In genomic region chr4:5890063-5890727, GRCh38 we compare ENCODE assay signal across 9 cellular contexts. TPM values are rescaled to one million over a fixed set of nuclear protein-coding genes. Genes with fewer than 3 reads are reported as not detected.
DNase-seq lines count a peak whose midpoint lies in the region; ATAC-seq and TF ChIP-seq lines count a peak whose summit lies in the region.
"Had no signal": no experiment of that assay in that cellular context is flagged by ENCODE, and none has a peak within 500 bp of the region (broad histone marks: within the 10 kb centered on the region; RNA-seq: fewer than 3 reads in every experiment).

No MANE protein-coding gene starts in this region.

- H3K4me3 Mint-ChIP-seq in activated naive CD8-positive, alpha-beta T cell treated with anti-CD3 and anti-CD28 coated beads, Interleukin-2, amount 10 ng/mL, durations not matched to agents 7 days and 5 days: no peak overlapping the region
- no peak overlapping the region for H3K4me3 Mint-ChIP-seq in activated naive CD8-positive, alpha-beta T cell treated with anti-CD3 and anti-CD28 coated beads for 36 hours
- no peak overlapping the region for H3K4me3 Mint-ChIP-seq in stimulated activated memory B cell treated with anti-CD40 and anti-IgM and Interleukin-4, amounts not matched to agents 10 μg/mL and 1 μg/mL and 100 μg/mL, for 72 hours

- POLR2A ChIA-PET in activated naive CD8-positive, alpha-beta T cell treated with anti-CD3 and anti-CD28 coated beads, Interleukin-2, amount 10 ng/mL, durations not matched to agents 7 days and 5 days (lab: Charles Lee): no interaction called here

- peaks cover 25% of the 10 kb centered on the region for H3K27me3 ChIP-seq in iPS DF 6.9 (ENCODE audit: control insufficient read depth, insufficient read depth, low read length)
- no peaks in the 10 kb centered on the region for H3K27me3 ChIP-seq in testis

- no CpG with 5 or more reads among the region's 41 CpGs for WGBS in iPS DF 6.9 (ENCODE audit: insufficient coverage, insufficient read length)
- WGBS in testis, 2 donors: 1 to 3% methylated on average over 26 to 41 of the region's 41 CpGs

- no peak for DNase-seq in activated naive CD8-positive, alpha-beta T cell treated with anti-CD3 and anti-CD28 coated beads, Interleukin-2, amount 10 ng/mL, durations not matched to agents 7 days and 5 days
- no peak for DNase-seq in activated naive CD8-positive, alpha-beta T cell treated with anti-CD3 and anti-CD28 coated beads for 36 hours
- DNase-seq in NCI-H82 treated with DMSO at 0.1 percent for 48 hours (lab: John Stamatoyannopoulos, UW; ENCODE audit: unreplicated experiment) (peak; percentile 75), iPS DF 6.9 (ENCODE audit: low read depth, low spot score) (no peak), testis (peak; percentile 27), NCI-H1048 (lab: John Stamatoyannopoulos, UW) (no peak)
- DNase-seq: kidney glomerular epithelial cell had no signal

- peaks cover 2% of the 10 kb centered on the region for H3K4me1 Mint-ChIP-seq in activated naive CD8-positive, alpha-beta T cell treated with anti-CD3 and anti-CD28 coated beads, Interleukin-2, amount 10 ng/mL, durations not matched to agents 7 days and 5 days
- H3K4me1 Mint-ChIP-seq in activated naive CD8-positive, alpha-beta T cell treated with anti-CD3 and anti-CD28 coated beads for 36 hours: peaks cover 4% of the 10 kb centered on the region
- H3K4me1 Mint-ChIP-seq in stimulated activated memory B cell treated with anti-CD40 and anti-IgM and Interleukin-4, amounts not matched to agents 10 μg/mL and 1 μg/mL and 100 μg/mL, for 72 hours: peaks cover 6% of the 10 kb centered on the region

- no peak for TF ChIP-seq POLR2A in testis (IDR thresholded peaks at IDR 0.05)

- H3K9me3 ChIP-seq in iPS DF 6.9 (ENCODE audit: control insufficient read depth, insufficient read depth, low read length) (no peaks in the 10 kb centered on the region), testis (no peaks in the 10 kb centered on the region)

- H3K36me3 ChIP-seq in iPS DF 6.9 (ENCODE audit: control insufficient read depth, insufficient read depth, low read length) (no peaks in the 10 kb centered on the region), testis (ENCODE audit: low read depth, missing control alignments) (no peaks in the 10 kb centered on the region)

- H3K27me3 Mint-ChIP-seq in activated naive CD8-positive, alpha-beta T cell treated with anti-CD3 and anti-CD28 coated beads, Interleukin-2, amount 10 ng/mL, durations not matched to agents 7 days and 5 days: peaks cover 53% of the 10 kb centered on the region
- peaks cover 80% of the 10 kb centered on the region for H3K27me3 Mint-ChIP-seq in activated naive CD8-positive, alpha-beta T cell treated with anti-CD3 and anti-CD28 coated beads for 36 hours
- peaks cover 79% of the 10 kb centered on the region for H3K27me3 Mint-ChIP-seq in stimulated activated memory B cell treated with anti-CD40 and anti-IgM and Interleukin-4, amounts not matched to agents 10 μg/mL and 1 μg/mL and 100 μg/mL, for 72 hours

- no peak for ATAC-seq in activated naive CD8-positive, alpha-beta T cell treated with anti-CD3 and anti-CD28 coated beads, Interleukin-2, amount 10 ng/mL, durations not matched to agents 7 days and 5 days (ENCODE audit: low read depth)
- ATAC-seq in HG03432 (IDR thresholded peaks at IDR 0.05; ENCODE audit: unreplicated experiment): no peak
- no peak for ATAC-seq in stimulated activated memory B cell treated with anti-CD40 and anti-IgM and Interleukin-4, amounts not matched to agents 10 μg/mL and 1 μg/mL and 100 μg/mL, for 72 hours

- H3K36me3 Mint-ChIP-seq in activated naive CD8-positive, alpha-beta T cell treated with anti-CD3 and anti-CD28 coated beads, Interleukin-2, amount 10 ng/mL, durations not matched to agents 7 days and 5 days: peaks cover 1% of the 10 kb centered on the region
- no peaks in the 10 kb centered on the region for H3K36me3 Mint-ChIP-seq in activated naive CD8-positive, alpha-beta T cell treated with anti-CD3 and anti-CD28 coated beads for 36 hours
- H3K36me3 Mint-ChIP-seq in stimulated activated memory B cell treated with anti-CD40 and anti-IgM and Interleukin-4, amounts not matched to agents 10 μg/mL and 1 μg/mL and 100 μg/mL, for 72 hours: peaks cover 5% of the 10 kb centered on the region

- TF ChIP-seq CTCF in testis (IDR thresholded peaks at IDR 0.05): no peak

- H3K4me1 ChIP-seq in iPS DF 6.9 (ENCODE audit: control insufficient read depth, insufficient read depth, low read length): peaks cover 12% of the 10 kb centered on the region
- peaks cover 11% of the 10 kb centered on the region for H3K4me1 ChIP-seq in testis

- peak overlapping the region; percentile 34 for H3K27ac Mint-ChIP-seq in activated naive CD8-positive, alpha-beta T cell treated with anti-CD3 and anti-CD28 coated beads, Interleukin-2, amount 10 ng/mL, durations not matched to agents 7 days and 5 days
- no peak overlapping the region for H3K27ac Mint-ChIP-seq in activated naive CD8-positive, alpha-beta T cell treated with anti-CD3 and anti-CD28 coated beads for 36 hours
- H3K27ac Mint-ChIP-seq in stimulated activated memory B cell treated with anti-CD40 and anti-IgM and Interleukin-4, amounts not matched to agents 10 μg/mL and 1 μg/mL and 100 μg/mL, for 72 hours: no peak overlapping the region

- H3K4me3 ChIP-seq in iPS DF 6.9 (ENCODE audit: low read length): peak overlapping the region; percentile 35; the same call in 1 of the 2 replicates
- no peak overlapping the region for H3K4me3 ChIP-seq in testis

- H3K27ac ChIP-seq in iPS DF 6.9 (ENCODE audit: low read length) (no peak overlapping the region), testis (no peak overlapping the region)

- intact Hi-C loops in testis (cut with DNase I; ENCODE audit: low total_unique reads): no loop called here

- H3K9me3 Mint-ChIP-seq in activated naive CD8-positive, alpha-beta T cell treated with anti-CD3 and anti-CD28 coated beads, Interleukin-2, amount 10 ng/mL, durations not matched to agents 7 days and 5 days: peaks cover 2% of the 10 kb centered on the region
- H3K9me3 Mint-ChIP-seq in activated naive CD8-positive, alpha-beta T cell treated with anti-CD3 and anti-CD28 coated beads for 36 hours: no peaks in the 10 kb centered on the region
- no peaks in the 10 kb centered on the region for H3K9me3 Mint-ChIP-seq in stimulated activated memory B cell treated with anti-CD40 and anti-IgM and Interleukin-4, amounts not matched to agents 10 μg/mL and 1 μg/mL and 100 μg/mL, for 72 hours

RNA-seq across cellular contexts. Expression of gene CRMP1, which starts 2.7 kb away (rescaled TPM):
- total RNA-seq in activated naive CD8-positive, alpha-beta T cell treated with anti-CD3 and anti-CD28 coated beads, Interleukin-2, amount 10 ng/mL, durations not matched to agents 7 days and 5 days: not detected
- total RNA-seq in activated naive CD8-positive, alpha-beta T cell treated with anti-CD3 and anti-CD28 coated beads for 36 hours: not detected
- 1 to 10 TPM; 8.9 to 9.4 TPM for total RNA-seq in testis
- 5.0 TPM for polyA plus RNA-seq in testis (ENCODE audit: insufficient read depth, low read depth, low replicate concordance)

Comparison
In these comparisons a context has a peak if more than half of its experiments do, and no peak if none do; other contexts are left out.
1. DNase-seq: peak in NCI-H82 treated with DMSO at 0.1 percent for 48 hours (single experiment) and testis (single experiment); none in activated naive CD8-positive, alpha-beta T cell treated with anti-CD3 and anti-CD28 coated beads, Interleukin-2, amount 10 ng/mL, durations not matched to agents 7 days and 5 days (single experiment), activated naive CD8-positive, alpha-beta T cell treated with anti-CD3 and anti-CD28 coated beads for 36 hours (single experiment), iPS DF 6.9 (single experiment) and NCI-H1048 (single experiment).
2. RNA of gene CRMP1, which starts 2.7 kb away (total RNA-seq): 8.9 to 9.4 TPM in testis; not detected in activated naive CD8-positive, alpha-beta T cell treated with anti-CD3 and anti-CD28 coated beads, Interleukin-2, amount 10 ng/mL, durations not matched to agents 7 days and 5 days and not detected in activated naive CD8-positive, alpha-beta T cell treated with anti-CD3 and anti-CD28 coated beads for 36 hours; every median in the first group is over 4 times any median in the second.